Comparison of ENCODE assay signal across 17 cellular contexts in the genomic region with DNA sequence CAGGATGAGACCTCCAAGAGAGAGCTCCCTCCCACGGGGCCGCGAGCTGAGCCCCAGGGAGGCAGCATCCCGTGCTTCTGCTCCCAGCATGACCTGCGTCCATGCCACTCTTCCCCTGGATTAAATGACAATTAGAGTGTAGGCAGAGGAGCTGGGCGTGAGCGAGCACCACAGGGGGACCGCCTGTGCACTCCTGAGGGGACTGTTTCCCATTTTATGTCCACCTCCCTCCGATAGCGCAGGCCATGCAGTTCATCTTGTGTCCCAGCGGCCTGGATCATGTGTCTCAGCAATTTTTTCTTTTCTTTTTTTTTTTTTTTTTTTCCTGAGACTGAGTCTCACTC. TPM values are rescaled to one million over a fixed set of nuclear protein-coding genes. Genes with fewer than 3 reads are reported as not detected.
A peak's percentile ranks its signal among the peaks of the same experiment; 100 is the strongest.
DNase-seq lines count a peak whose midpoint lies in the region; ATAC-seq and TF ChIP-seq lines count a peak whose summit lies in the region.
"Had no signal": no experiment of that assay in that cellular context is flagged by ENCODE, and none has a peak within 500 bp of the region (broad histone marks: within the 10 kb centered on the region; RNA-seq: fewer than 3 reads in every experiment).

No MANE protein-coding gene starts in this region.

- H3K4me3 ChIP-seq in BLaER1 = no peak overlapping the region
- no peak overlapping the region; a peak in 1 of 20 replicates for H3K4me3 ChIP-seq in BLaER1 treated with 17β-estradiol and CSF1 and Interleukin-3, amounts not matched to agents 10 nM and 100 nM

- ATAC-seq in T-helper 17 cell = no peak
- ATAC-seq in HG03457 (IDR thresholded peaks at IDR 0.05; ENCODE audit: unreplicated experiment) = no peak

- H3K27me3 Mint-ChIP-seq in T-helper 17 cell = peaks cover 1% of the 10 kb centered on the region
- H3K27me3 Mint-ChIP-seq in immature natural killer cell (ENCODE audit: low read depth in 3 of 3) = peaks cover 21 to 31% (median 21%) of the 10 kb centered on the region in 3 donors
- peaks cover 26% of the 10 kb centered on the region for H3K27me3 Mint-ChIP-seq in mesothelial cell of epicardium (ENCODE audit: low read depth)

- H3K36me3 ChIP-seq in BLaER1 = peaks cover 35% of the 10 kb centered on the region
- peaks cover 24 to 48% (median 40%) of the 10 kb centered on the region in 11 experiments for H3K36me3 ChIP-seq in BLaER1 treated with 17β-estradiol and CSF1 and Interleukin-3, amounts not matched to agents 10 nM and 100 nM

- H3K9me3 ChIP-seq in BLaER1 (no peaks in the 10 kb centered on the region), T-helper 17 cell (ENCODE audit: control insufficient read depth, low read length, poor library complexity, severe bottlenecking) (no peaks in the 10 kb centered on the region)
- H3K9me3 ChIP-seq in BLaER1 treated with 17β-estradiol and CSF1 and Interleukin-3, amounts not matched to agents 10 nM and 100 nM (replicated peaks in 1 of 11) = no peaks in the 10 kb centered on the region

- peak overlapping the region; percentile 34; the same call in 1 of the 2 replicates for H3K9ac ChIP-seq in BLaER1
- peak overlapping the region in 5 of 11 experiments; percentile 11 to 80 (median 42); a peak in 6 of 22 replicates for H3K9ac ChIP-seq in BLaER1 treated with 17β-estradiol and CSF1 and Interleukin-3, amounts not matched to agents 10 nM and 100 nM

- H3K4me1 Mint-ChIP-seq in T-helper 17 cell (peaks cover 18% of the 10 kb centered on the region), immature natural killer cell (peaks cover 21 to 23% of the 10 kb centered on the region in 2 donors), mesothelial cell of epicardium (peaks cover 3% of the 10 kb centered on the region)

- POLR2A ChIA-PET in GM10248 (lab: Yijun Ruan, JAX) = no interaction called here

- H4K20me1 ChIP-seq in BLaER1 = peaks cover 37% of the 10 kb centered on the region
- H4K20me1 ChIP-seq in BLaER1 treated with 17β-estradiol and CSF1 and Interleukin-3, amounts not matched to agents 10 nM and 100 nM = peaks cover 0 to 69% (median 36%) of the 10 kb centered on the region in 11 experiments; a peak in 18 of 22 replicates

- DNase-seq in T-helper 17 cell (no peak), immature natural killer cell (no peak), GM10248 (ENCODE audit: extremely low spot score) (no peak), mesothelial cell of epicardium (ENCODE audit: low spot score in 2 of 2, unreplicated experiment in 2 of 2) (no peak)
- DNase-seq: AML-193, H9, NCI-H1417, NCI-H187 treated with DMSO at 0.1 percent for 48 hours, NCI-H345, NCI-H524 treated with DMSO at 0.1 percent for 48 hours, RPMI8226 had no signal

- peak overlapping the region; percentile 96 for H3K4me2 ChIP-seq in BLaER1
- peak overlapping the region; percentile 67 to 100 (median 96) for H3K4me2 ChIP-seq in BLaER1 treated with 17β-estradiol and CSF1 and Interleukin-3, amounts not matched to agents 10 nM and 100 nM

- H3K36me3 Mint-ChIP-seq in T-helper 17 cell (ENCODE audit: low read depth) = peaks cover 2% of the 10 kb centered on the region
- H3K36me3 Mint-ChIP-seq in immature natural killer cell = peaks cover 4 to 10% (median 4%) of the 10 kb centered on the region in 3 donors
- peaks cover 7% of the 10 kb centered on the region for H3K36me3 Mint-ChIP-seq in mesothelial cell of epicardium

- peak overlapping the region; percentile 53 for H3K27ac ChIP-seq in BLaER1
- H3K27ac ChIP-seq in BLaER1 treated with 17β-estradiol and CSF1 and Interleukin-3, amounts not matched to agents 10 nM and 100 nM = peak overlapping the region in 3 of 11 experiments; percentile 4 to 38 (median 15); a peak in 5 of 22 replicates
- H3K27ac ChIP-seq: HL-60 had no signal

- TF ChIP-seq CTCF in GM10248 (IDR thresholded peaks at IDR 0.05; ENCODE audit: control extremely low read depth, extremely low read depth, low read depth, missing control alignments) (no peak), mesothelial cell of epicardium (IDR thresholded peaks at IDR 0.05; ENCODE audit: unreplicated experiment) (no peak)

- CTCF ChIA-PET in GM10248 (lab: Yijun Ruan, JAX) = interaction anchor here (0.8 to 2.1 kb wide), 8 partner anchors 15 to 62 kb away, joined by 3 to 8 read pairs (median 3); a partner anchor contains a TSS

- peak overlapping the region; percentile 56 for H3K27ac Mint-ChIP-seq in T-helper 17 cell
- H3K27ac Mint-ChIP-seq in immature natural killer cell = peak overlapping the region; percentile 55 to 97 (median 89)
- H3K27ac Mint-ChIP-seq in mesothelial cell of epicardium = no peak overlapping the region

- peaks cover 27% of the 10 kb centered on the region for H3K27me3 ChIP-seq in BLaER1
- peaks cover 7 to 27% (median 23%) of the 10 kb centered on the region in 11 experiments for H3K27me3 ChIP-seq in BLaER1 treated with 17β-estradiol and CSF1 and Interleukin-3, amounts not matched to agents 10 nM and 100 nM

- H3K4me3 Mint-ChIP-seq in T-helper 17 cell (no peak overlapping the region), immature natural killer cell (peak overlapping the region in 2 of 5 donors; percentile 13 to 40), mesothelial cell of epicardium (no peak overlapping the region)

- H3K4me1 ChIP-seq in BLaER1 = peaks cover 100% of the 10 kb centered on the region
- H3K4me1 ChIP-seq in BLaER1 treated with 17β-estradiol and CSF1 and Interleukin-3, amounts not matched to agents 10 nM and 100 nM = peaks cover 75 to 100% (median 95%) of the 10 kb centered on the region in 10 experiments

- peaks cover 0 to 6% (median 4%) of the 10 kb centered on the region in 6 donors for H3K9me3 Mint-ChIP-seq in immature natural killer cell
- H3K9me3 Mint-ChIP-seq in mesothelial cell of epicardium = no peaks in the 10 kb centered on the region
- H3K9me3 Mint-ChIP-seq: H9 had no signal

RNA-seq across cellular contexts. Expression of a gene that starts 5.8 kb away (rescaled TPM):
- total RNA-seq in T-helper 17 cell = under 1 TPM; 0.65 to 0.86 TPM
- polyA plus RNA-seq in immature natural killer cell = under 1 TPM in 2 of 3 donors, not detected in 1; 0.64 to 0.80 TPM
- 0.23 TPM in 1 of 3 replicates, not detected in the others for total RNA-seq in mesothelial cell of epicardium
- total RNA-seq: HT1080, M059J had no signal

RNA-seq across cellular contexts. Expression of a gene that starts 18.3 kb away (rescaled TPM):
- total RNA-seq in T-helper 17 cell = 100 to 1,000 TPM; 346 to 383 TPM
- 1,000 to 10,000 TPM; 2,079 to 2,787 (median 2,690) TPM for polyA plus RNA-seq in immature natural killer cell
- total RNA-seq in mesothelial cell of epicardium = 116 to 127 TPM (median 121 TPM) in 3 replicates
- total RNA-seq: M059J had no signal

RNA-seq across cellular contexts. Expression of a gene that starts 30.3 kb away (rescaled TPM):
- total RNA-seq in T-helper 17 cell = 10 to 100 TPM; 40.4 to 72.8 TPM
- 10 to 100 TPM; 79.4 to 96.6 (median 87.6) TPM for polyA plus RNA-seq in immature natural killer cell
- 59.5 to 67.2 TPM (median 64.0 TPM) in 3 replicates for total RNA-seq in mesothelial cell of epicardium

RNA-seq across cellular contexts. Expression of a gene that starts 53.7 kb away (rescaled TPM):
- total RNA-seq in T-helper 17 cell (10 to 100 TPM in 1 of 2 donors, 1 to 10 TPM in 1; 7.7 to 10.2 TPM), mesothelial cell of epicardium (0.29 to 0.69 TPM (median 0.43 TPM) in 3 replicates)
- 10 to 100 TPM in 2 of 3 donors, 1 to 10 TPM in 1; 9.0 to 12.4 (median 11.7) TPM for polyA plus RNA-seq in immature natural killer cell
- total RNA-seq: M059J had no signal
